Comparison of ENCODE assay signal across 9 cellular contexts in the genomic region with DNA sequence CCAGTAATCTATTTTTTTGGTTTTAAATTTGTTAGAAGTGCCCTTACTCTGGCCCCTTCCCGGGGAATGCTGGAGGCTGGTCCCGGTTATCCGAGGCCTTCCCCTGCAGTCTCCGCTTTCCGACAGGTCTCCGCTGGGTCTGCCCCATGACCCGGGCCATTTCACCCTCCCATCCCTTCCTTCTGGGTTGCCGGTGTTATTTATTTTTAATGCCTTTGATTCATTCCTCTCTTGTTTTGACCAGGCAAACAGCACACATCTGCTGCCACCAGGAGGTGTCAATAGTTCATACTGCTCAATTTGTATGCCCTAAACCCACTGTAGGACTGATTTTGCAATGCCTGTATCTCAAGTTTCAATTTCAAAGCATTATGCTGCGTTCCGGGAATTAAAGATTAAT.
DNase-seq lines count a peak whose midpoint lies in the region; ATAC-seq and TF ChIP-seq lines count a peak whose summit lies in the region.
"Had no signal": no experiment of that assay in that cellular context is flagged by ENCODE, and none has a peak within 500 bp of the region (broad histone marks: within the 10 kb centered on the region; RNA-seq: fewer than 3 reads in every experiment).

No MANE protein-coding gene starts in this region.

- H3K4me1 ChIP-seq in right atrium auricular region, result no peaks in the 10 kb centered on the region
- H3K4me1 ChIP-seq in foreskin keratinocyte, result peaks cover 4% of the 10 kb centered on the region
- H3K4me1 ChIP-seq in upper lobe of right lung, result no peaks in the 10 kb centered on the region

- intact Hi-C loops in Right ventricle myocardium superior (cut with DNase I), result no loop called here
- intact Hi-C loops in upper lobe of right lung (cut with DNase I), result no loop called here
- intact Hi-C loops in activated CD4-positive, alpha-beta memory T cell treated with anti-CD3 and anti-CD28 coated beads for 36 hours (cut with micrococcal nuclease), result no loop called here

- H3K27ac ChIP-seq in right atrium auricular region (no peak overlapping the region), foreskin keratinocyte (no peak overlapping the region), upper lobe of right lung (no peak overlapping the region)

- in situ Hi-C loops in G401 (cut with HindIII; ENCODE audit: low sequenced_read_pairs), result no loop called here

- CTCF ChIA-PET in activated CD4-positive, alpha-beta memory T cell treated with anti-CD3 and anti-CD28 coated beads for 36 hours (lab: Charles Lee), result no interaction called here

- DNase-seq in Right ventricle myocardium superior (no peak), right atrium auricular region (ENCODE audit: low spot score) (no peak), NOMO-1 treated with DMSO at 0.1 percent for 48 hours (lab: John Stamatoyannopoulos, UW; ENCODE audit: unreplicated experiment) (peak; percentile 17), foreskin keratinocyte (peak; percentile 16 to 50), upper lobe of right lung (no peak), G401 (ENCODE audit: low spot score) (no peak)
- DNase-seq in activated CD4-positive, alpha-beta memory T cell treated with anti-CD3 and anti-CD28 coated beads for 36 hours, result no peak

- no peak overlapping the region for H3K27ac Mint-ChIP-seq in activated CD4-positive, alpha-beta memory T cell treated with anti-CD3 and anti-CD28 coated beads for 36 hours
- H3K27ac Mint-ChIP-seq: IgD-negative memory B cell had no signal

- H3K9me3 Mint-ChIP-seq in activated CD4-positive, alpha-beta memory T cell treated with anti-CD3 and anti-CD28 coated beads for 36 hours, result peaks cover 2% of the 10 kb centered on the region

- no peaks in the 10 kb centered on the region for H3K36me3 ChIP-seq in right atrium auricular region
- no peaks in the 10 kb centered on the region for H3K36me3 ChIP-seq in upper lobe of right lung

- POLR2A ChIA-PET in activated CD4-positive, alpha-beta memory T cell treated with anti-CD3 and anti-CD28 coated beads for 36 hours (lab: Charles Lee), result no interaction called here

- H3K36me3 Mint-ChIP-seq in activated CD4-positive, alpha-beta memory T cell treated with anti-CD3 and anti-CD28 coated beads for 36 hours, result no peaks in the 10 kb centered on the region

- peak; percentile 41 for ATAC-seq in Right ventricle myocardium superior (ENCODE audit: poor library complexity)
- peak; percentile 65 for ATAC-seq in foreskin keratinocyte
- peak; percentile 83 for ATAC-seq in upper lobe of right lung
- no peak for ATAC-seq in GM21447 (IDR thresholded peaks at IDR 0.05; ENCODE audit: unreplicated experiment)

- H3K4me3 Mint-ChIP-seq in activated CD4-positive, alpha-beta memory T cell treated with anti-CD3 and anti-CD28 coated beads for 36 hours, result no peak overlapping the region
- H3K4me3 Mint-ChIP-seq: IgD-negative memory B cell had no signal

- H3K27me3 ChIP-seq in right atrium auricular region (no peaks in the 10 kb centered on the region), foreskin keratinocyte (no peaks in the 10 kb centered on the region), upper lobe of right lung (no peaks in the 10 kb centered on the region)

- peaks cover 7% of the 10 kb centered on the region for H3K27me3 Mint-ChIP-seq in activated CD4-positive, alpha-beta memory T cell treated with anti-CD3 and anti-CD28 coated beads for 36 hours
- H3K27me3 Mint-ChIP-seq: IgD-negative memory B cell had no signal

- H3K9me3 ChIP-seq in right atrium auricular region, result no peaks in the 10 kb centered on the region
- H3K9me3 ChIP-seq in upper lobe of right lung, result no peaks in the 10 kb centered on the region

- TF ChIP-seq CTCF in right atrium auricular region (IDR thresholded peaks at IDR 0.05), result no peak
- peak; percentile 72 for TF ChIP-seq CTCF in foreskin keratinocyte (conservative IDR thresholded peaks at IDR 0.05)
- peak; percentile 36 for TF ChIP-seq CTCF in upper lobe of right lung (IDR thresholded peaks at IDR 0.05)

- H3K4me1 Mint-ChIP-seq in activated CD4-positive, alpha-beta memory T cell treated with anti-CD3 and anti-CD28 coated beads for 36 hours (ENCODE audit: low read depth), result no peaks in the 10 kb centered on the region
- H3K4me1 Mint-ChIP-seq: IgD-negative memory B cell had no signal

- H3K4me3 ChIP-seq in right atrium auricular region (no peak overlapping the region), upper lobe of right lung (peak overlapping the region; percentile 8)

Comparison
In these comparisons a context has a peak if more than half of its experiments do, and no peak if none do; other contexts are left out.
1. DNase-seq: peak in NOMO-1 treated with DMSO at 0.1 percent for 48 hours (single experiment) and foreskin keratinocyte (2 of 2); none in Right ventricle myocardium superior (single experiment), right atrium auricular region (single experiment), upper lobe of right lung (single experiment), G401 (single experiment) and activated CD4-positive, alpha-beta memory T cell treated with anti-CD3 and anti-CD28 coated beads for 36 hours (single experiment).
2. CTCF ChIP-seq: peak in foreskin keratinocyte (single experiment) and upper lobe of right lung (single experiment); none in right atrium auricular region (0 of 2).